Comparison of ENCODE assay signal across 25 cellular contexts in the genomic region with DNA sequence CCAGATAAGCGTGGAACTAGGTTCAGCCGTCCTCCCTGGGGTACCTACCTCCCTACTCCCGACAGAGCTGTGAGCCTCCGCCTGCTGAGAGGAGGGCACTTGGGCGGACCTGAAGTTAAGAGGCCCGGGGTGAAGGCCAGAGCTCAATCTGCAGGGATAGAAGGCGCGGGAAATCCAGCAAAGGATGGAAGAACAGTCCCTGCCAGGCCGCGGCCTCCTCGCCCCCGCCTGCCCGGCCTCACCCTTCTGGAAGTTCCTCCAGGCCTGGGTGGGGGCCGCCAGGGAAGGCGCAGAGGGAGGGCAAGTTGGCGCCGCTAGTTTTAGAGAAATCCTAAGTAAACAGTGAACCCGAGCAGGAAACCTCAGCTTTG. TPM values are rescaled to one million over a fixed set of nuclear protein-coding genes. Genes with fewer than 3 reads are reported as not detected.
DNase-seq lines count a peak whose midpoint lies in the region; ATAC-seq and TF ChIP-seq lines count a peak whose summit lies in the region.
"Had no signal": no experiment of that assay in that cellular context is flagged by ENCODE, and none has a peak within 500 bp of the region (broad histone marks: within the 10 kb centered on the region; RNA-seq: fewer than 3 reads in every experiment).

No MANE protein-coding gene starts in this region.

- no peak for DNase-seq in Calu3
- DNase-seq in MG63: peak; percentile 78
- no peak for DNase-seq in osteoblast (ENCODE audit: insufficient read length, low spot score, missing footprints)
- no peak for DNase-seq in BE2C
- DNase-seq in NCI-H1930 (lab: John Stamatoyannopoulos, UW): no peak
- DNase-seq: activated CD8-positive, alpha-beta memory T cell treated with anti-CD3 and anti-CD28 coated beads for 24 hours; activated T-cell treated with anti-CD3 and anti-CD28 coated beads, Interleukin-2, amount 50 U/mL, for 48 hours; cerebellar nuclear complex; effector CD4-positive, alpha-beta T cell; GOT3; left lung; occipital lobe; RPMI8226 had no signal

- H3K27ac Mint-ChIP-seq in Calu3 (ENCODE audit: unreplicated experiment): no peak overlapping the region
- H3K27ac Mint-ChIP-seq: activated naive CD4-positive, alpha-beta T cell treated with anti-CD3 and anti-CD28 coated beads, Interleukin-2, amount 50 U/mL, for 24 hours had no signal

- peaks cover 9% of the 10 kb centered on the region for H3K4me1 ChIP-seq in iPS-18a (ENCODE audit: control insufficient read depth, low read depth, low read length)
- peaks cover 6% of the 10 kb centered on the region for H3K4me1 ChIP-seq in osteoblast (ENCODE audit: insufficient read depth, low read length)
- no peaks in the 10 kb centered on the region for H3K4me1 ChIP-seq in BE2C
- H3K4me1 ChIP-seq: BLaER1 treated with 17β-estradiol and CSF1 and Interleukin-3, amounts not matched to agents 10 nM and 100 nM had no signal

- peak overlapping the region; percentile 18 for H3K4me2 ChIP-seq in osteoblast (ENCODE audit: insufficient read depth, low read length)
- H3K4me2 ChIP-seq: BLaER1 treated with 17β-estradiol and CSF1 and Interleukin-3, amounts not matched to agents 10 nM and 100 nM had no signal

- H3K4me1 Mint-ChIP-seq in Calu3 (ENCODE audit: low read depth, unreplicated experiment): no peaks in the 10 kb centered on the region

- H3K36me3 ChIP-seq in MG63 (peaks cover 19% of the 10 kb centered on the region), iPS-18a (ENCODE audit: control insufficient read depth, low read depth, low read length) (no peaks in the 10 kb centered on the region), osteoblast (ENCODE audit: insufficient read depth, low read length) (no peaks in the 10 kb centered on the region), BE2C (no peaks in the 10 kb centered on the region)
- H3K36me3 ChIP-seq: ascending aorta; BLaER1 treated with 17β-estradiol and CSF1 and Interleukin-3, amounts not matched to agents 10 nM and 100 nM; esophagus muscularis mucosa; gastroesophageal sphincter; left lung; vagina had no signal

- BruUV-seq in Calu3 (replicated peaks; lab: Mats Ljungman, UMichigan): no TSS peak

- no peak overlapping the region for H3K9ac ChIP-seq in iPS-18a (ENCODE audit: low read length)
- H3K9ac ChIP-seq: BLaER1 treated with 17β-estradiol and CSF1 and Interleukin-3, amounts not matched to agents 10 nM and 100 nM had no signal

- CTCF ChIA-PET in Calu3 (lab: Charles Lee): no interaction called here

- ATAC-seq in HG02571 (IDR thresholded peaks at IDR 0.05; ENCODE audit: unreplicated experiment) (no peak), GM19324 (IDR thresholded peaks at IDR 0.05; ENCODE audit: low FRiP score, unreplicated experiment) (no peak)
- ATAC-seq: gastroesophageal sphincter had no signal

- no peaks in the 10 kb centered on the region for H3K27me3 ChIP-seq in MG63
- peaks cover 100% of the 10 kb centered on the region for H3K27me3 ChIP-seq in iPS-18a (ENCODE audit: control insufficient read depth, insufficient read depth, low read length)
- peaks cover 57% of the 10 kb centered on the region for H3K27me3 ChIP-seq in osteoblast (ENCODE audit: insufficient read depth, low read length)
- H3K27me3 ChIP-seq in BE2C: peaks cover 37% of the 10 kb centered on the region

- H3K9me3 ChIP-seq in MG63: no peaks in the 10 kb centered on the region
- H3K9me3 ChIP-seq in iPS-18a (ENCODE audit: control insufficient read depth, low read depth, low read length): no peaks in the 10 kb centered on the region
- H3K9me3 ChIP-seq in osteoblast (ENCODE audit: low read depth, low read length): no peaks in the 10 kb centered on the region
- no peaks in the 10 kb centered on the region for H3K9me3 ChIP-seq in BE2C
- H3K9me3 ChIP-seq: ascending aorta, esophagus muscularis mucosa, gastroesophageal sphincter, left lung, vagina had no signal

- H3K27ac ChIP-seq in iPS-18a (ENCODE audit: low read length) (no peak overlapping the region), osteoblast (ENCODE audit: low read depth, low read length) (no peak overlapping the region)
- H3K27ac ChIP-seq: ascending aorta; BLaER1 treated with 17β-estradiol and CSF1 and Interleukin-3, amounts not matched to agents 10 nM and 100 nM; esophagus muscularis mucosa; gastroesophageal sphincter; left lung; vagina had no signal

- H3K9me3 Mint-ChIP-seq in Calu3 (ENCODE audit: low read depth, unreplicated experiment): no peaks in the 10 kb centered on the region
- H3K9me3 Mint-ChIP-seq: activated naive CD4-positive, alpha-beta T cell treated with anti-CD3 and anti-CD28 coated beads, Interleukin-2, amount 50 U/mL, for 24 hours had no signal

- H3K27me3 Mint-ChIP-seq in Calu3 (ENCODE audit: unreplicated experiment): peaks cover 13% of the 10 kb centered on the region

- no peak overlapping the region for H2AFZ ChIP-seq in osteoblast (ENCODE audit: low read length)

- no peaks in the 10 kb centered on the region for H4K20me1 ChIP-seq in osteoblast (ENCODE audit: insufficient read depth, low read length)

- TF ChIP-seq CTCF in Calu3 (IDR thresholded peaks at IDR 0.05; ENCODE audit: unreplicated experiment) (no peak), osteoblast (IDR thresholded peaks at IDR 0.05; ENCODE audit: extremely low read depth, low read depth, low read length) (no peak), BE2C (IDR thresholded peaks at IDR 0.05; ENCODE audit: low read depth, low read length) (no peak)

- intact Hi-C loops in Calu3 (cut with micrococcal nuclease; ENCODE audit: unreplicated experiment): no loop called here

- peak overlapping the region; percentile 91 for H3K4me3 Mint-ChIP-seq in Calu3 (ENCODE audit: low read depth, unreplicated experiment)

- H3K4me3 ChIP-seq in MG63: peak overlapping the region; percentile 54
- H3K4me3 ChIP-seq in iPS-18a (ENCODE audit: low read length): peak overlapping the region; percentile 52
- no peak overlapping the region for H3K4me3 ChIP-seq in osteoblast (ENCODE audit: insufficient read depth, low read length)
- H3K4me3 ChIP-seq in BE2C (ENCODE audit: low read depth, low read length): no peak overlapping the region
- H3K4me3 ChIP-seq: BLaER1 treated with 17β-estradiol and CSF1 and Interleukin-3, amounts not matched to agents 10 nM and 100 nM; left lung had no signal

- H3K36me3 Mint-ChIP-seq in Calu3 (ENCODE audit: insufficient read depth, unreplicated experiment): peaks cover 18% of the 10 kb centered on the region
- H3K36me3 Mint-ChIP-seq: activated naive CD4-positive, alpha-beta T cell treated with anti-CD3 and anti-CD28 coated beads, Interleukin-2, amount 50 U/mL, for 24 hours had no signal

- H3K79me2 ChIP-seq in osteoblast (ENCODE audit: insufficient read depth, low read length): no peaks in the 10 kb centered on the region

RNA-seq across cellular contexts. Expression of gene EN1, which starts 13.0 kb away (rescaled TPM):
- 2.3 TPM in 2 replicates for total RNA-seq in Calu3 (2022)
- 1.2 and 7.2 TPM in 2 replicates for total RNA-seq in MG63 (2014; rRNA removed; shearing (Covaris generic); ENCODE audit: low replicate concordance)
- total RNA-seq in osteoblast: 0.29 and 0.72 TPM in 2 replicates
- not detected for polyA plus RNA-seq in BE2C (2012; ENCODE audit: insufficient read depth, insufficient read length, low read depth)
- total RNA-seq: A673, ascending aorta, G401, left lung, mucosa of gallbladder, occipital lobe, vagina had no signal

Comparison
In these comparisons a context has a peak if more than half of its experiments do, and no peak if none do; other contexts are left out.
1. H3K4me3 ChIP-seq: peak in MG63 (single experiment) and iPS-18a (single experiment); none in osteoblast (single experiment) and BE2C (single experiment).